In genomic region chr19:49691243-49692101, GRCh38 we compare ENCODE assay signal across 1 cellular context.
TF ChIP-seq lines count a peak whose summit lies in the region.

No MANE protein-coding gene starts in this region.

TF ChIP-seq in A549, 52 proteins besides CTCF, POLR2A, EP300 and RAD21 (continued from another document):
- TF ChIP-seq, protein P1, sequence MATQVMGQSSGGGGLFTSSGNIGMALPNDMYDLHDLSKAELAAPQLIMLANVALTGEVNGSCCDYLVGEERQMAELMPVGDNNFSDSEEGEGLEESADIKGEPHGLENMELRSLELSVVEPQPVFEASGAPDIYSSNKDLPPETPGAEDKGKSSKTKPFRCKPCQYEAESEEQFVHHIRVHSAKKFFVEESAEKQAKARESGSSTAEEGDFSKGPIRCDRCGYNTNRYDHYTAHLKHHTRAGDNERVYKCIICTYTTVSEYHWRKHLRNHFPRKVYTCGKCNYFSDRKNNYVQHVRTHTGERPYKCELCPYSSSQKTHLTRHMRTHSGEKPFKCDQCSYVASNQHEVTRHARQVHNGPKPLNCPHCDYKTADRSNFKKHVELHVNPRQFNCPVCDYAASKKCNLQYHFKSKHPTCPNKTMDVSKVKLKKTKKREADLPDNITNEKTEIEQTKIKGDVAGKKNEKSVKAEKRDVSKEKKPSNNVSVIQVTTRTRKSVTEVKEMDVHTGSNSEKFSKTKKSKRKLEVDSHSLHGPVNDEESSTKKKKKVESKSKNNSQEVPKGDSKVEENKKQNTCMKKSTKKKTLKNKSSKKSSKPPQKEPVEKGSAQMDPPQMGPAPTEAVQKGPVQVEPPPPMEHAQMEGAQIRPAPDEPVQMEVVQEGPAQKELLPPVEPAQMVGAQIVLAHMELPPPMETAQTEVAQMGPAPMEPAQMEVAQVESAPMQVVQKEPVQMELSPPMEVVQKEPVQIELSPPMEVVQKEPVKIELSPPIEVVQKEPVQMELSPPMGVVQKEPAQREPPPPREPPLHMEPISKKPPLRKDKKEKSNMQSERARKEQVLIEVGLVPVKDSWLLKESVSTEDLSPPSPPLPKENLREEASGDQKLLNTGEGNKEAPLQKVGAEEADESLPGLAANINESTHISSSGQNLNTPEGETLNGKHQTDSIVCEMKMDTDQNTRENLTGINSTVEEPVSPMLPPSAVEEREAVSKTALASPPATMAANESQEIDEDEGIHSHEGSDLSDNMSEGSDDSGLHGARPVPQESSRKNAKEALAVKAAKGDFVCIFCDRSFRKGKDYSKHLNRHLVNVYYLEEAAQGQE (IDR thresholded peaks at IDR 0.05): no peak
- TF ChIP-seq SMC3 (IDR thresholded peaks at IDR 0.05) (no peak), CHD4 (IDR thresholded peaks at IDR 0.05; ENCODE audit: borderline replicate concordance) (no peak)
TF ChIP-seq in A549: peak in this region for 0.
